In the genomic region with DNA sequence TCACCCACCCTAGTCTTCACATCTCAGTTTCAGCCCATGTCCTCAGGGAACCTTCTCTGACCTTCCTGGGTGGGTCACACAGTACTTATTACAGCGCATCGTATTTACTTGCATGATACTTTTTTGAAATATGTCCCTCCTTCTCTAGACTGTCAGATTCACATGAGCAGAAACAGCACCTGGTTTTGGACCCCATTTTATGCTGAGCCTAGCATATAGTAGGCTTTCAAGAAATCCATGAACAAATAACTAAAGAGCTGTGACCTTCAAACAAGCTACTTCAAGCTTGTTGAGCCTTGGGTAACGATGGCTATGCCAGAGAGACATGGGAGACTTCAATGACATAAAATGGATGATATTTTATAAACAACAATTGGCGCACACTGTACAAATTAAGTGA, we compare ENCODE assay signal across 3 cellular contexts.
TF ChIP-seq lines count a peak whose summit lies in the region.

No MANE protein-coding gene starts in this region.

TF ChIP-seq in HepG2, 621 proteins besides CTCF, POLR2A, EP300 and RAD21 (continued from another document):
- no peak for TF ChIP-seq ZNF460 (CRISPR knock-in tag; IDR thresholded peaks at IDR 0.05; ENCODE audit: borderline replicate concordance)

TF ChIP-seq in A549, 52 proteins besides CTCF, POLR2A, EP300 and RAD21 (continued from another document):
- no peak for TF ChIP-seq ZSCAN20 (CRISPR knock-in tag; IDR thresholded peaks at IDR 0.05)
- no peak for TF ChIP-seq BCL3 (IDR thresholded peaks at IDR 0.05)
- TF ChIP-seq CHD4 (IDR thresholded peaks at IDR 0.05; ENCODE audit: borderline replicate concordance) = no peak
- TF ChIP-seq GATA3 (IDR thresholded peaks at IDR 0.05; ENCODE audit: borderline replicate concordance) = no peak
- TF ChIP-seq RCOR1 (IDR thresholded peaks at IDR 0.05; ENCODE audit: low read depth, low read length) = no peak

TF ChIP-seq in GM23338, 12 proteins besides CTCF, POLR2A, EP300 and RAD21 (continued from another document):
- TF ChIP-seq ZNF462 (CRISPR knock-in tag; IDR thresholded peaks at IDR 0.05) = no peak
TF ChIP-seq in GM23338: peak in this region for 0.
